ENCODE assay signal across 1 cellular context in genomic region chr11:10029386-10030121, GRCh38.
TF ChIP-seq lines count a peak whose summit lies in the region.

No MANE protein-coding gene starts in this region.

TF ChIP-seq in SK-N-SH, 30 proteins besides CTCF, POLR2A, EP300 and RAD21 (continued from another document):
- TF ChIP-seq REST (IDR thresholded peaks at IDR 0.05; ENCODE audit: low read depth, low read length) (no peak), POLR2AphosphoS5 (IDR thresholded peaks at IDR 0.05; ENCODE audit: low read depth, low read length) (no peak), GABPA (IDR thresholded peaks at IDR 0.05; ENCODE audit: low read depth) (no peak), USF1 (IDR thresholded peaks at IDR 0.05; ENCODE audit: borderline replicate concordance, low read depth) (no peak), EZH2phosphoT487 (IDR thresholded peaks at IDR 0.05; ENCODE audit: borderline replicate concordance, low read depth) (no peak), FOSL2 (IDR thresholded peaks at IDR 0.05; ENCODE audit: borderline replicate concordance, low read depth) (no peak), SMC3 (IDR thresholded peaks at IDR 0.05; ENCODE audit: low read depth, low read length) (no peak), NRF1 (IDR thresholded peaks at IDR 0.05; ENCODE audit: low read depth, low read length) (no peak), PBX3 (IDR thresholded peaks at IDR 0.05) (no peak), YY1 (IDR thresholded peaks at IDR 0.05; ENCODE audit: low read depth) (no peak), IRF3 (IDR thresholded peaks at IDR 0.05; ENCODE audit: low read depth, low read length) (no peak)
TF ChIP-seq in SK-N-SH: peak in this region for 6.
